ENCODE assay signal across 1 cellular context in the genomic region with DNA sequence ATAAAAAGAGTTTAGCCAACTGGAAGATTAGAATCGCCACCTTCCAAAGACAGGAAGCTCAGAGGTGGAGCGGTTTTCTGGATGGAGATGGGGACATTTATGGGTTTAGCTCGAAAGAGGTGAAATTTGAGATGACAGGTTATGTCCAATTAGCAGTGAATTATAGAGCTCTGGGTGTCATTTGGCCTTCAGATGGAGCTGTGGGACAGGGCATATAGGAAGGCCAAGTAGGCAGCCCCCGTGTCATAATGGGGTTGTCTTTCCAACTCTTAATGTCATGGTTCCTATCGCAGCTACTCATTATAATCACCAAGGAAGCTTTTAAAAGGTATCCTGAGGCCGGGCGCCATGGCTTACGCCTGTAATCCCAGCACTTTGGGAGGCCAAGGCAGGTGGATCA.
TF ChIP-seq lines count a peak whose summit lies in the region.

No MANE protein-coding gene starts in this region.

TF ChIP-seq in Ishikawa, 13 proteins besides CTCF, POLR2A, EP300 and RAD21 (continued from another document):
- TF ChIP-seq, protein P1, sequence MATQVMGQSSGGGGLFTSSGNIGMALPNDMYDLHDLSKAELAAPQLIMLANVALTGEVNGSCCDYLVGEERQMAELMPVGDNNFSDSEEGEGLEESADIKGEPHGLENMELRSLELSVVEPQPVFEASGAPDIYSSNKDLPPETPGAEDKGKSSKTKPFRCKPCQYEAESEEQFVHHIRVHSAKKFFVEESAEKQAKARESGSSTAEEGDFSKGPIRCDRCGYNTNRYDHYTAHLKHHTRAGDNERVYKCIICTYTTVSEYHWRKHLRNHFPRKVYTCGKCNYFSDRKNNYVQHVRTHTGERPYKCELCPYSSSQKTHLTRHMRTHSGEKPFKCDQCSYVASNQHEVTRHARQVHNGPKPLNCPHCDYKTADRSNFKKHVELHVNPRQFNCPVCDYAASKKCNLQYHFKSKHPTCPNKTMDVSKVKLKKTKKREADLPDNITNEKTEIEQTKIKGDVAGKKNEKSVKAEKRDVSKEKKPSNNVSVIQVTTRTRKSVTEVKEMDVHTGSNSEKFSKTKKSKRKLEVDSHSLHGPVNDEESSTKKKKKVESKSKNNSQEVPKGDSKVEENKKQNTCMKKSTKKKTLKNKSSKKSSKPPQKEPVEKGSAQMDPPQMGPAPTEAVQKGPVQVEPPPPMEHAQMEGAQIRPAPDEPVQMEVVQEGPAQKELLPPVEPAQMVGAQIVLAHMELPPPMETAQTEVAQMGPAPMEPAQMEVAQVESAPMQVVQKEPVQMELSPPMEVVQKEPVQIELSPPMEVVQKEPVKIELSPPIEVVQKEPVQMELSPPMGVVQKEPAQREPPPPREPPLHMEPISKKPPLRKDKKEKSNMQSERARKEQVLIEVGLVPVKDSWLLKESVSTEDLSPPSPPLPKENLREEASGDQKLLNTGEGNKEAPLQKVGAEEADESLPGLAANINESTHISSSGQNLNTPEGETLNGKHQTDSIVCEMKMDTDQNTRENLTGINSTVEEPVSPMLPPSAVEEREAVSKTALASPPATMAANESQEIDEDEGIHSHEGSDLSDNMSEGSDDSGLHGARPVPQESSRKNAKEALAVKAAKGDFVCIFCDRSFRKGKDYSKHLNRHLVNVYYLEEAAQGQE (IDR thresholded peaks at IDR 0.05; ENCODE audit: low read depth) = no peak
- no peak for TF ChIP-seq TAF1 (IDR thresholded peaks at IDR 0.05; ENCODE audit: low read depth)
- TF ChIP-seq, protein P2, sequence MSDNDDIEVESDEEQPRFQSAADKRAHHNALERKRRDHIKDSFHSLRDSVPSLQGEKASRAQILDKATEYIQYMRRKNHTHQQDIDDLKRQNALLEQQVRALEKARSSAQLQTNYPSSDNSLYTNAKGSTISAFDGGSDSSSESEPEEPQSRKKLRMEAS (IDR thresholded peaks at IDR 0.05) = no peak
- TF ChIP-seq YY1 (IDR thresholded peaks at IDR 0.05; ENCODE audit: low read depth) = no peak
- no peak for TF ChIP-seq FOXM1 (IDR thresholded peaks at IDR 0.05; ENCODE audit: borderline replicate concordance, low read depth)
- TF ChIP-seq, protein P3, sequence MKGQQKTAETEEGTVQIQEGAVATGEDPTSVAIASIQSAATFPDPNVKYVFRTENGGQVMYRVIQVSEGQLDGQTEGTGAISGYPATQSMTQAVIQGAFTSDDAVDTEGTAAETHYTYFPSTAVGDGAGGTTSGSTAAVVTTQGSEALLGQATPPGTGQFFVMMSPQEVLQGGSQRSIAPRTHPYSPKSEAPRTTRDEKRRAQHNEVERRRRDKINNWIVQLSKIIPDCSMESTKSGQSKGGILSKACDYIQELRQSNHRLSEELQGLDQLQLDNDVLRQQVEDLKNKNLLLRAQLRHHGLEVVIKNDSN (IDR thresholded peaks at IDR 0.05) = no peak
- TF ChIP-seq CREB1 (IDR thresholded peaks at IDR 0.05; ENCODE audit: low read depth) = no peak
- no peak for TF ChIP-seq EGR1 (IDR thresholded peaks at IDR 0.05)
